Comparison of ENCODE assay signal across 16 cellular contexts in genomic region chr6:109878291-109878690, GRCh38.
"Had no signal": no experiment of that assay in that cellular context is flagged by ENCODE, and none has a peak within 500 bp of the region (broad histone marks: within the 10 kb centered on the region; RNA-seq: fewer than 3 reads in every experiment).

No MANE protein-coding gene starts in this region.

- H3K4me3 ChIP-seq: ascending aorta, neural progenitor cell had no signal

- H3K27ac ChIP-seq: ascending aorta, neural progenitor cell, parathyroid adenoma had no signal

- H3K4me1 ChIP-seq: ascending aorta, neural progenitor cell, parathyroid adenoma had no signal

- H3K9me3 ChIP-seq: ascending aorta had no signal

- DNase-seq: activated CD4-positive, alpha-beta memory T cell treated with anti-CD3 and anti-CD28 coated beads for 36 hours; activated CD4-positive, alpha-beta T cell treated with anti-CD3 and anti-CD28 coated beads for 36 hours; activated CD8-positive, alpha-beta memory T cell treated with anti-CD3 and anti-CD28 coated beads, Interleukin-2, amount 10 ng/mL, durations not matched to agents 7 days and 5 days; activated naive CD4-positive, alpha-beta T cell treated with anti-CD3 and anti-CD28 coated beads for 36 hours; activated T-cell treated with anti-CD3 and anti-CD28 coated beads, Interleukin-2, amount 50 U/mL, for 1 hour; effector memory CD8-positive, alpha-beta T cell; hippocampal formation; left ventricle myocardium superior; mesendoderm; stimulated activated CD4-positive, alpha-beta T cell treated with anti-CD3 and anti-CD28 coated beads, Interleukin-4, amount 100 ng/mL, for 24 hours; stimulated activated naive CD4-positive, alpha-beta T cell treated with Interleukin-2 at 50 U/mL for 16 hours; substantia nigra; T-helper 17 cell had no signal

- H3K27me3 ChIP-seq: ascending aorta, neural progenitor cell had no signal

- H3K4me2 ChIP-seq: neural progenitor cell had no signal

- H3K36me3 ChIP-seq: ascending aorta, neural progenitor cell had no signal

- H2AFZ ChIP-seq: parathyroid adenoma had no signal

- H3K9ac ChIP-seq: neural progenitor cell, parathyroid adenoma had no signal

- ATAC-seq: activated CD4-positive, alpha-beta T cell treated with anti-CD3 and anti-CD28 coated beads for 36 hours; activated CD8-positive, alpha-beta memory T cell treated with anti-CD3 and anti-CD28 coated beads, Interleukin-2, amount 10 ng/mL, durations not matched to agents 7 days and 5 days; effector memory CD8-positive, alpha-beta T cell; left ventricle myocardium superior; T-helper 17 cell had no signal
